Comparison of ENCODE assay signal across 2 cellular contexts in genomic region chr3:140204271-140204984, GRCh38.
TF ChIP-seq lines count a peak whose summit lies in the region.

No MANE protein-coding gene starts in this region.

TF ChIP-seq in GM23338, 12 proteins besides CTCF, POLR2A, EP300 and RAD21 (continued from another document):
- TF ChIP-seq REST (IDR thresholded peaks at IDR 0.05; ENCODE audit: unreplicated experiment) (peak; percentile 7), ZNF462 (CRISPR knock-in tag; IDR thresholded peaks at IDR 0.05) (peak; percentile 93), ZNF114 (CRISPR knock-in tag; IDR thresholded peaks at IDR 0.05) (peak; percentile 61; the same call in 1 of the 2 replicates), ETS1 (IDR thresholded peaks at IDR 0.05) (no peak), POLR2AphosphoS5 (IDR thresholded peaks at IDR 0.05; ENCODE audit: low read depth) (no peak)

TF ChIP-seq in H1, 55 proteins besides CTCF, POLR2A, EP300 and RAD21 (continued from another document):
- no peak for TF ChIP-seq BCL11A (IDR thresholded peaks at IDR 0.05; ENCODE audit: low read depth in 2 of 2, low read length in 2 of 2)
- peak; percentile 51 for TF ChIP-seq CHD7 (IDR thresholded peaks at IDR 0.05; ENCODE audit: insufficient replicate concordance, low read length)
- TF ChIP-seq GABPA (IDR thresholded peaks at IDR 0.05; ENCODE audit: borderline replicate concordance, insufficient read depth, low read length) = no peak
- no peak for TF ChIP-seq SRF (IDR thresholded peaks at IDR 0.05; ENCODE audit: low read depth, low read length)
- no peak for TF ChIP-seq BRCA1 (IDR thresholded peaks at IDR 0.05; ENCODE audit: low read depth, low read length)
- TF ChIP-seq PHF8 (conservative IDR thresholded peaks at IDR 0.05; ENCODE audit: low read depth, low read length) = no peak
- TF ChIP-seq SIRT6 (IDR thresholded peaks at IDR 0.05; ENCODE audit: low read length) = no peak
- TF ChIP-seq EZH2 (IDR thresholded peaks at IDR 0.05; ENCODE audit: low read depth, low read length, severe bottlenecking) = no peak
- TF ChIP-seq CBX8 (IDR thresholded peaks at IDR 0.05; ENCODE audit: borderline replicate concordance, low read depth, low read length) = no peak
- TF ChIP-seq SUZ12 (IDR thresholded peaks at IDR 0.05; ENCODE audit: low read length) = no peak
- no peak for TF ChIP-seq HDAC2 (IDR thresholded peaks at IDR 0.05; ENCODE audit: borderline replicate concordance in 1 of 2, low read depth in 2 of 2, low read length in 2 of 2)
- no peak for TF ChIP-seq TBP (IDR thresholded peaks at IDR 0.05; ENCODE audit: low read depth, low read length)
TF ChIP-seq in H1: peak in this region for 3.
